Comparison of ENCODE assay signal across 1 cellular context in the genomic region with DNA sequence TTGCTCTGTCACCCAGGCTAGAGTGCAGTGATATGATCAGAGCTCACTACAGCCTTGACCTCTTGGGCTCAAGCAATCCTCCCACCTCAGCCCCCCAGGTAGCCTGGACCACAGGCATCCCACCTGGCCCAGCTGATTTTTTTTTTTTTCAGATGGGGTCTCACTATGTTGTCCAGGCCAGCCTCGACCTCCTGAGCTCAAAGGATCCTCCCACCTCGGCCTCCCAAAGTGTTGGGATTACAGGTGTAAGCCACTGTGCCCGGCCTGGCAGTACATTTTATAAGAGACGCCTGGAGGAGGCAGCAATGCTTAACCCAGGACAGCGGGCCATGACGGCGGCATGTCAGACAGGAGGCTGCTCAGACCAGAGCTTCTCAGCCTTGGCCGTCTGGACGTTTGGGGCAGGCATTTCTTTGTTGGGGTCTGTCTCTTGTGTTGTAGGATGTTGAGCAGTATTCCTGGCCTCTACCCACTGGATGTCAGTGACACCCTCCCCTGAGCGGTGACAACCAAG.
TF ChIP-seq lines count a peak whose summit lies in the region.

No MANE protein-coding gene starts in this region.

TF ChIP-seq in IMR-90, 13 proteins besides CTCF, POLR2A, EP300 and RAD21:
- TF ChIP-seq RCOR1 (IDR thresholded peaks at IDR 0.05; ENCODE audit: insufficient replicate concordance, low read length) (no peak), RFX5 (IDR thresholded peaks at IDR 0.05; ENCODE audit: low read depth, low read length) (no peak), CEBPB (IDR thresholded peaks at IDR 0.05; ENCODE audit: low read depth, low read length) (no peak), MAFK (IDR thresholded peaks at IDR 0.05; ENCODE audit: low read depth, low read length) (no peak), CHD1 (IDR thresholded peaks at IDR 0.05; ENCODE audit: low read depth, low read length) (no peak), ELK1 (IDR thresholded peaks at IDR 0.05; ENCODE audit: borderline replicate concordance, low read depth, low read length) (no peak), NFE2L2 (IDR thresholded peaks at IDR 0.05; ENCODE audit: low read depth, low read length) (no peak), MXI1 (IDR thresholded peaks at IDR 0.05; ENCODE audit: borderline replicate concordance, low read depth, low read length) (no peak), SMC3 (IDR thresholded peaks at IDR 0.05; ENCODE audit: low read depth, low read length) (no peak), USF2 (IDR thresholded peaks at IDR 0.05; ENCODE audit: low read depth, low read length) (no peak), BHLHE40 (IDR thresholded peaks at IDR 0.05; ENCODE audit: low read depth, low read length) (no peak), MAZ (IDR thresholded peaks at IDR 0.05; ENCODE audit: borderline replicate concordance, low read depth, low read length) (no peak), FOS (IDR thresholded peaks at IDR 0.05; ENCODE audit: low read depth, low read length) (no peak)
